In the genomic region with DNA sequence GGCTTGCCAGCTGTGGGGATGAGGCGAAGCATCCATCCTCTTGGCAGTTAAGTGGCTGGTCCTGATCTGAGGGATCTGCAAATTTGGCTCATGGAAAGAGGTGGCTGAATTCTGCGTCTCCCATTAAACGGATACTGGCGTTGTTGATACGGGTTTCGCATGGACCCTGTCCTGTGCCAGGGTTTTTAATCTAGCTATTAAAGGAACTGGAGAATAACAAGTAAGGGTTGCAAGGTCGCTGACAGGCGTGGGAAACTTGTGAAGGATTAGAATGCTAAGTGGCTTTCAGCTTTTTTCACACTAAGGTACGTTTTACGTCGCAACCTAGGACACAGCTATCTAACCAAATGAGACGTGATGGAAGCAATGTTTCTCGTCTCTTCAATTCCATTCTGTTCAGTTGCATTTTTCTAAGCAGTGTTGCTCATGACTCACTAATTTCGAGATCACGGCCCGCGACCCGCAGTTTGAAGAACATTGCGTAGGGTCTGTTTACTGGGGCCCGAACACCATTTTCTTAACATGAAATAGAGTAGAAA, we compare ENCODE assay signal across 1 cellular context.
TF ChIP-seq lines count a peak whose summit lies in the region.

No MANE protein-coding gene starts in this region.

TF ChIP-seq in HepG2, 621 proteins besides CTCF, POLR2A, EP300 and RAD21 (continues in another document):
- no peak for TF ChIP-seq ZNF329 (CRISPR knock-in tag; IDR thresholded peaks at IDR 0.05; ENCODE audit: low read depth)
- no peak for TF ChIP-seq SP140L (CRISPR knock-in tag; IDR thresholded peaks at IDR 0.05; ENCODE audit: borderline replicate concordance)
- TF ChIP-seq, protein P1, sequence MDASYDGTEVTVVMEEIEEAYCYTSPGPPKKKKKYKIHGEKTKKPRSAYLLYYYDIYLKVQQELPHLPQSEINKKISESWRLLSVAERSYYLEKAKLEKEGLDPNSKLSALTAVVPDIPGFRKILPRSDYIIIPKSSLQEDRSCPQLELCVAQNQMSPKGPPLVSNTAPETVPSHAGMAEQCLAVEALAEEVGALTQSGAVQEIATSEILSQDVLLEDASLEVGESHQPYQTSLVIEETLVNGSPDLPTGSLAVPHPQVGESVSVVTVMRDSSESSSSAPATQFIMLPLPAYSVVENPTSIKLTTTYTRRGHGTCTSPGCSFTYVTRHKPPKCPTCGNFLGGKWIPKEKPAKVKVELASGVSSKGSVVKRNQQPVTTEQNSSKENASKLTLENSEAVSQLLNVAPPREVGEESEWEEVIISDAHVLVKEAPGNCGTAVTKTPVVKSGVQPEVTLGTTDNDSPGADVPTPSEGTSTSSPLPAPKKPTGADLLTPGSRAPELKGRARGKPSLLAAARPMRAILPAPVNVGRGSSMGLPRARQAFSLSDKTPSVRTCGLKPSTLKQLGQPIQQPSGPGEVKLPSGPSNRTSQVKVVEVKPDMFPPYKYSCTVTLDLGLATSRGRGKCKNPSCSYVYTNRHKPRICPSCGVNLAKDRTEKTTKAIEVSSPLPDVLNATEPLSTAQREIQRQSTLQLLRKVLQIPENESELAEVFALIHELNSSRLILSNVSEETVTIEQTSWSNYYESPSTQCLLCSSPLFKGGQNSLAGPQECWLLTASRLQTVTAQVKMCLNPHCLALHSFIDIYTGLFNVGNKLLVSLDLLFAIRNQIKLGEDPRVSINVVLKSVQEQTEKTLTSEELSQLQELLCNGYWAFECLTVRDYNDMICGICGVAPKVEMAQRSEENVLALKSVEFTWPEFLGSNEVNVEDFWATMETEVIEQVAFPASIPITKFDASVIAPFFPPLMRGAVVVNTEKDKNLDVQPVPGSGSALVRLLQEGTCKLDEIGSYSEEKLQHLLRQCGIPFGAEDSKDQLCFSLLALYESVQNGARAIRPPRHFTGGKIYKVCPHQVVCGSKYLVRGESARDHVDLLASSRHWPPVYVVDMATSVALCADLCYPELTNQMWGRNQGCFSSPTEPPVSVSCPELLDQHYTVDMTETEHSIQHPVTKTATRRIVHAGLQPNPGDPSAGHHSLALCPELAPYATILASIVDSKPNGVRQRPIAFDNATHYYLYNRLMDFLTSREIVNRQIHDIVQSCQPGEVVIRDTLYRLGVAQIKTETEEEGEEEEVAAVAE (CRISPR knock-in tag; IDR thresholded peaks at IDR 0.05; ENCODE audit: borderline replicate concordance) = no peak
- TF ChIP-seq ZFP36L2 (CRISPR knock-in tag; IDR thresholded peaks at IDR 0.05) = 0 out of 2 replicates have a peak, but pooled peaks have one; percentile 5
- TF ChIP-seq, protein P2, sequence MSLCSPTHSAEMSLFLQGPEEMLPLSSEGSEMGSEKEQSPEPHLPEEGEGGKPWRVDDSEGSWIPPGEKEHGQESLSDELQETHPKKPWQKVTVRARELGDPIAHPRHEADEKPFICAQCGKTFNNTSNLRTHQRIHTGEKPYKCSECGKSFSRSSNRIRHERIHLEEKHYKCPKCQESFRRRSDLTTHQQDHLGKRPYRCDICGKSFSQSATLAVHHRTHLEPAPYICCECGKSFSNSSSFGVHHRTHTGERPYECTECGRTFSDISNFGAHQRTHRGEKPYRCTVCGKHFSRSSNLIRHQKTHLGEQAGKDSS (CRISPR knock-in tag; IDR thresholded peaks at IDR 0.05; ENCODE audit: borderline replicate concordance, low read depth) = no peak
- no peak for TF ChIP-seq ZNF136 (CRISPR knock-in tag; IDR thresholded peaks at IDR 0.05; ENCODE audit: low read depth)
- no peak for TF ChIP-seq ZNF616 (CRISPR knock-in tag; IDR thresholded peaks at IDR 0.05; ENCODE audit: low read depth)
- TF ChIP-seq ZNF256 (CRISPR knock-in tag; conservative IDR thresholded peaks at IDR 0.05) = peak; percentile 53; the same call in 1 of the 2 replicates
- peak; percentile 8 for TF ChIP-seq IKZF4 (CRISPR knock-in tag; IDR thresholded peaks at IDR 0.05; ENCODE audit: borderline replicate concordance, low read depth, not compliant biosample characterization)
- TF ChIP-seq, protein P3, sequence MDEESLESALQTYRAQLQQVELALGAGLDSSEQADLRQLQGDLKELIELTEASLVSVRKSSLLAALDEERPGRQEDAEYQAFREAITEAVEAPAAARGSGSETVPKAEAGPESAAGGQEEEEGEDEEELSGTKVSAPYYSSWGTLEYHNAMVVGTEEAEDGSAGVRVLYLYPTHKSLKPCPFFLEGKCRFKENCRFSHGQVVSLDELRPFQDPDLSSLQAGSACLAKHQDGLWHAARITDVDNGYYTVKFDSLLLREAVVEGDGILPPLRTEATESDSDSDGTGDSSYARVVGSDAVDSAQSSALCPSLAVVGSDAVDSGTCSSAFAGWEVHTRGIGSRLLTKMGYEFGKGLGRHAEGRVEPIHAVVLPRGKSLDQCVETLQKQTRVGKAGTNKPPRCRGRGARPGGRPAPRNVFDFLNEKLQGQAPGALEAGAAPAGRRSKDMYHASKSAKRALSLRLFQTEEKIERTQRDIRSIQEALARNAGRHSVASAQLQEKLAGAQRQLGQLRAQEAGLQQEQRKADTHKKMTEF (CRISPR knock-in tag; IDR thresholded peaks at IDR 0.05) = no peak
- no peak for TF ChIP-seq MAFK (conservative IDR thresholded peaks at IDR 0.05 in 1 of 2, IDR thresholded peaks at IDR 0.05 in 1 of 2; ENCODE audit: low read length in 2 of 2)
- TF ChIP-seq ELF1 (CRISPR knock-in tag; IDR thresholded peaks at IDR 0.05) = no peak
- TF ChIP-seq ZNF547 (CRISPR knock-in tag; IDR thresholded peaks at IDR 0.05) = 0 out of 2 replicates have a peak, but pooled peaks have one; percentile 4
- no peak for TF ChIP-seq DPF2 (CRISPR knock-in tag; IDR thresholded peaks at IDR 0.05; ENCODE audit: borderline replicate concordance, low read depth)
- TF ChIP-seq, protein P4, sequence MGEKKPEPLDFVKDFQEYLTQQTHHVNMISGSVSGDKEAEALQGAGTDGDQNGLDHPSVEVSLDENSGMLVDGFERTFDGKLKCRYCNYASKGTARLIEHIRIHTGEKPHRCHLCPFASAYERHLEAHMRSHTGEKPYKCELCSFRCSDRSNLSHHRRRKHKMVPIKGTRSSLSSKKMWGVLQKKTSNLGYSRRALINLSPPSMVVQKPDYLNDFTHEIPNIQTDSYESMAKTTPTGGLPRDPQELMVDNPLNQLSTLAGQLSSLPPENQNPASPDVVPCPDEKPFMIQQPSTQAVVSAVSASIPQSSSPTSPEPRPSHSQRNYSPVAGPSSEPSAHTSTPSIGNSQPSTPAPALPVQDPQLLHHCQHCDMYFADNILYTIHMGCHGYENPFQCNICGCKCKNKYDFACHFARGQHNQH (CRISPR knock-in tag; IDR thresholded peaks at IDR 0.05) = no peak
- no peak for TF ChIP-seq ZNF749 (CRISPR knock-in tag; IDR thresholded peaks at IDR 0.05; ENCODE audit: borderline replicate concordance)
- TF ChIP-seq ATAD3A (CRISPR knock-in tag; IDR thresholded peaks at IDR 0.05) = no peak
- no peak for TF ChIP-seq NONO (IDR thresholded peaks at IDR 0.05)
- no peak for TF ChIP-seq NONO (CRISPR knock-in tag; conservative IDR thresholded peaks at IDR 0.05)
- no peak for TF ChIP-seq ZNF337 (CRISPR knock-in tag; IDR thresholded peaks at IDR 0.05; ENCODE audit: borderline replicate concordance, low read depth)
- no peak for TF ChIP-seq ZSCAN21 (CRISPR knock-in tag; IDR thresholded peaks at IDR 0.05; ENCODE audit: borderline replicate concordance)
- no peak for TF ChIP-seq ZNF850 (CRISPR knock-in tag; conservative IDR thresholded peaks at IDR 0.05)
- TF ChIP-seq NAIF1 (CRISPR knock-in tag; IDR thresholded peaks at IDR 0.05; ENCODE audit: borderline replicate concordance) = no peak
- TF ChIP-seq SKI (IDR thresholded peaks at IDR 0.05; ENCODE audit: partially characterized antibody) = peak; percentile 28
- TF ChIP-seq ZBTB3 (CRISPR knock-in tag; IDR thresholded peaks at IDR 0.05; ENCODE audit: borderline replicate concordance, low read depth) = no peak
- TF ChIP-seq PLRG1 (conservative IDR thresholded peaks at IDR 0.05) = no peak
- TF ChIP-seq, protein P5, sequence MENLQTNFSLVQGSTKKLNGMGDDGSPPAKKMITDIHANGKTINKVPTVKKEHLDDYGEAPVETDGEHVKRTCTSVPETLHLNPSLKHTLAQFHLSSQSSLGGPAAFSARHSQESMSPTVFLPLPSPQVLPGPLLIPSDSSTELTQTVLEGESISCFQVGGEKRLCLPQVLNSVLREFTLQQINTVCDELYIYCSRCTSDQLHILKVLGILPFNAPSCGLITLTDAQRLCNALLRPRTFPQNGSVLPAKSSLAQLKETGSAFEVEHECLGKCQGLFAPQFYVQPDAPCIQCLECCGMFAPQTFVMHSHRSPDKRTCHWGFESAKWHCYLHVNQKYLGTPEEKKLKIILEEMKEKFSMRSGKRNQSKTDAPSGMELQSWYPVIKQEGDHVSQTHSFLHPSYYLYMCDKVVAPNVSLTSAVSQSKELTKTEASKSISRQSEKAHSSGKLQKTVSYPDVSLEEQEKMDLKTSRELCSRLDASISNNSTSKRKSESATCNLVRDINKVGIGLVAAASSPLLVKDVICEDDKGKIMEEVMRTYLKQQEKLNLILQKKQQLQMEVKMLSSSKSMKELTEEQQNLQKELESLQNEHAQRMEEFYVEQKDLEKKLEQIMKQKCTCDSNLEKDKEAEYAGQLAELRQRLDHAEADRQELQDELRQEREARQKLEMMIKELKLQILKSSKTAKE (CRISPR knock-in tag; IDR thresholded peaks at IDR 0.05; ENCODE audit: borderline replicate concordance) = no peak
- TF ChIP-seq ZNF891 (CRISPR knock-in tag; IDR thresholded peaks at IDR 0.05) = no peak
- no peak for TF ChIP-seq MATR3 (CRISPR knock-in tag; IDR thresholded peaks at IDR 0.05)
- TF ChIP-seq, protein P6, sequence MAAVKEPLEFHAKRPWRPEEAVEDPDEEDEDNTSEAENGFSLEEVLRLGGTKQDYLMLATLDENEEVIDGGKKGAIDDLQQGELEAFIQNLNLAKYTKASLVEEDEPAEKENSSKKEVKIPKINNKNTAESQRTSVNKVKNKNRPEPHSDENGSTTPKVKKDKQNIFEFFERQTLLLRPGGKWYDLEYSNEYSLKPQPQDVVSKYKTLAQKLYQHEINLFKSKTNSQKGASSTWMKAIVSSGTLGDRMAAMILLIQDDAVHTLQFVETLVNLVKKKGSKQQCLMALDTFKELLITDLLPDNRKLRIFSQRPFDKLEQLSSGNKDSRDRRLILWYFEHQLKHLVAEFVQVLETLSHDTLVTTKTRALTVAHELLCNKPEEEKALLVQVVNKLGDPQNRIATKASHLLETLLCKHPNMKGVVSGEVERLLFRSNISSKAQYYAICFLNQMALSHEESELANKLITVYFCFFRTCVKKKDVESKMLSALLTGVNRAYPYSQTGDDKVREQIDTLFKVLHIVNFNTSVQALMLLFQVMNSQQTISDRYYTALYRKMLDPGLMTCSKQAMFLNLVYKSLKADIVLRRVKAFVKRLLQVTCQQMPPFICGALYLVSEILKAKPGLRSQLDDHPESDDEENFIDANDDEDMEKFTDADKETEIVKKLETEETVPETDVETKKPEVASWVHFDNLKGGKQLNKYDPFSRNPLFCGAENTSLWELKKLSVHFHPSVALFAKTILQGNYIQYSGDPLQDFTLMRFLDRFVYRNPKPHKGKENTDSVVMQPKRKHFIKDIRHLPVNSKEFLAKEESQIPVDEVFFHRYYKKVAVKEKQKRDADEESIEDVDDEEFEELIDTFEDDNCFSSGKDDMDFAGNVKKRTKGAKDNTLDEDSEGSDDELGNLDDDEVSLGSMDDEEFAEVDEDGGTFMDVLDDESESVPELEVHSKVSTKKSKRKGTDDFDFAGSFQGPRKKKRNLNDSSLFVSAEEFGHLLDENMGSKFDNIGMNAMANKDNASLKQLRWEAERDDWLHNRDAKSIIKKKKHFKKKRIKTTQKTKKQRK (IDR thresholded peaks at IDR 0.05; ENCODE audit: low read length) = no peak
- no peak for TF ChIP-seq KDM1A (CRISPR knock-in tag; IDR thresholded peaks at IDR 0.05)
- TF ChIP-seq, protein P7, sequence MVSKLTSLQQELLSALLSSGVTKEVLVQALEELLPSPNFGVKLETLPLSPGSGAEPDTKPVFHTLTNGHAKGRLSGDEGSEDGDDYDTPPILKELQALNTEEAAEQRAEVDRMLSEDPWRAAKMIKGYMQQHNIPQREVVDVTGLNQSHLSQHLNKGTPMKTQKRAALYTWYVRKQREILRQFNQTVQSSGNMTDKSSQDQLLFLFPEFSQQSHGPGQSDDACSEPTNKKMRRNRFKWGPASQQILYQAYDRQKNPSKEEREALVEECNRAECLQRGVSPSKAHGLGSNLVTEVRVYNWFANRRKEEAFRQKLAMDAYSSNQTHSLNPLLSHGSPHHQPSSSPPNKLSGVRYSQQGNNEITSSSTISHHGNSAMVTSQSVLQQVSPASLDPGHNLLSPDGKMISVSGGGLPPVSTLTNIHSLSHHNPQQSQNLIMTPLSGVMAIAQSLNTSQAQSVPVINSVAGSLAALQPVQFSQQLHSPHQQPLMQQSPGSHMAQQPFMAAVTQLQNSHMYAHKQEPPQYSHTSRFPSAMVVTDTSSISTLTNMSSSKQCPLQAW (CRISPR knock-in tag; IDR thresholded peaks at IDR 0.05) = no peak
- TF ChIP-seq ZNF678 (CRISPR knock-in tag; IDR thresholded peaks at IDR 0.05) = no peak
- no peak for TF ChIP-seq AHR (CRISPR knock-in tag; IDR thresholded peaks at IDR 0.05)
- TF ChIP-seq ZSCAN20 (CRISPR knock-in tag; IDR thresholded peaks at IDR 0.05; ENCODE audit: borderline replicate concordance) = 0 out of 2 replicates have a peak, but pooled peaks have one; percentile 13
- TF ChIP-seq RFXANK (CRISPR knock-in tag; IDR thresholded peaks at IDR 0.05) = no peak
- peak; percentile 7; the same call in 1 of the 2 replicates for TF ChIP-seq SIX1 (CRISPR knock-in tag; IDR thresholded peaks at IDR 0.05; ENCODE audit: borderline replicate concordance)
- TF ChIP-seq CHD2 (IDR thresholded peaks at IDR 0.05; ENCODE audit: low read depth, low read length) = no peak
- TF ChIP-seq, protein P8, sequence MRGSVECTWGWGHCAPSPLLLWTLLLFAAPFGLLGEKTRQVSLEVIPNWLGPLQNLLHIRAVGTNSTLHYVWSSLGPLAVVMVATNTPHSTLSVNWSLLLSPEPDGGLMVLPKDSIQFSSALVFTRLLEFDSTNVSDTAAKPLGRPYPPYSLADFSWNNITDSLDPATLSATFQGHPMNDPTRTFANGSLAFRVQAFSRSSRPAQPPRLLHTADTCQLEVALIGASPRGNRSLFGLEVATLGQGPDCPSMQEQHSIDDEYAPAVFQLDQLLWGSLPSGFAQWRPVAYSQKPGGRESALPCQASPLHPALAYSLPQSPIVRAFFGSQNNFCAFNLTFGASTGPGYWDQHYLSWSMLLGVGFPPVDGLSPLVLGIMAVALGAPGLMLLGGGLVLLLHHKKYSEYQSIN (CRISPR knock-in tag; IDR thresholded peaks at IDR 0.05; ENCODE audit: borderline replicate concordance) = 0 out of 2 replicates have a peak, but pooled peaks have one; percentile 88
- TF ChIP-seq, protein P9, sequence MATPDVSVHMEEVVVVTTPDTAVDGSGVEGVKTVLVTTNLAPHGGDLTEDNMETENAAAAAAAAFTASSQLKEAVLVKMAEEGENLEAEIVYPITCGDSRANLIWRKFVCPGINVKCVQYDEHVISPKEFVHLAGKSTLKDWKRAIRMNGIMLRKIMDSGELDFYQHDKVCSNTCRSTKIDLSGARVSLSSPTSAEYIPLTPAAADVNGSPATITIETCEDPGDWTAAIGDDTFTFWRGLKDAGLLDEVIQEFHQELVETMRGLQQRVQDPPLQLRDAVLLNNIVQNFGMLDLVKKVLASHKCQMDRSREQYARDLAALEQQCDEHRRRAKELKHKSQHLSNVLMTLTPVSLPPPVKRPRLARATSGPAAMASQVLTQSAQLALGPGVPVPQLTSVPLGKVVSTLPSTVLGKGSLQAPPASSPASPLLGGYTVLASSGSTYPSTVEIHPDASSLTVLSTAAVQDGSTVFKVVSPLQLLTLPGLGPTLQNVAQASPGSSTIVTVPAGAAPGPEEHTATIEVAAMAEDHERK (CRISPR knock-in tag; IDR thresholded peaks at IDR 0.05; ENCODE audit: low read depth) = no peak
- 0 out of 2 replicates have a peak, but pooled peaks have one; percentile 36 for TF ChIP-seq TEAD2 (CRISPR knock-in tag; IDR thresholded peaks at IDR 0.05)
- TF ChIP-seq LCORL (IDR thresholded peaks at IDR 0.05) = no peak
- TF ChIP-seq LCORL (CRISPR knock-in tag; IDR thresholded peaks at IDR 0.05) = no peak
- TF ChIP-seq ASH2L (IDR thresholded peaks at IDR 0.05; ENCODE audit: insufficient read length, low read depth, low read length) = peak; percentile 62
- no peak for TF ChIP-seq PRPF4 (IDR thresholded peaks at IDR 0.05; ENCODE audit: low read depth, low read length, poor library complexity, severe bottlenecking)
- no peak for TF ChIP-seq REPIN1 (CRISPR knock-in tag; IDR thresholded peaks at IDR 0.05; ENCODE audit: borderline replicate concordance, low read depth)
